Comparison of ENCODE assay signal across 10 cellular contexts in genomic region chr14:60720962-60721330, GRCh38. TPM values are rescaled to one million over a fixed set of nuclear protein-coding genes. Genes with fewer than 3 reads are reported as not detected.
DNase-seq lines count a peak whose midpoint lies in the region; ATAC-seq, FAIRE-seq and TF ChIP-seq lines count a peak whose summit lies in the region.
"Had no signal": no experiment of that assay in that cellular context is flagged by ENCODE, and none has a peak within 500 bp of the region (broad histone marks: within the 10 kb centered on the region; RNA-seq: fewer than 3 reads in every experiment).

No MANE protein-coding gene starts in this region.

- H3K27me3 Mint-ChIP-seq in activated naive CD4-positive, alpha-beta T cell treated with anti-CD3 and anti-CD28 coated beads, Interleukin-2, amount 50 U/mL, for 24 hours: peaks cover 39% of the 10 kb centered on the region
- H3K27me3 Mint-ChIP-seq in activated naive CD8-positive, alpha-beta T cell treated with anti-CD3 and anti-CD28 coated beads for 36 hours: peaks cover 63% of the 10 kb centered on the region
- no peaks in the 10 kb centered on the region for H3K27me3 Mint-ChIP-seq in type B pancreatic cell

- no peaks in the 10 kb centered on the region for H3K9me3 ChIP-seq in keratinocyte (ENCODE audit: control insufficient read depth, low read depth, low read length)
- H3K9me3 ChIP-seq in aorta (ENCODE audit: control insufficient read depth, low read length): no peaks in the 10 kb centered on the region

- no peaks in the 10 kb centered on the region for H3K27me3 ChIP-seq in keratinocyte (ENCODE audit: control insufficient read depth, extremely low read depth, insufficient read depth, low read length)
- H3K27me3 ChIP-seq in aorta (ENCODE audit: control insufficient read depth in 1 of 2, insufficient read depth in 2 of 2, low read length in 1 of 2): no peaks in the 10 kb centered on the region

- H3K4me1 Mint-ChIP-seq in activated naive CD4-positive, alpha-beta T cell treated with anti-CD3 and anti-CD28 coated beads, Interleukin-2, amount 50 U/mL, for 24 hours: peaks cover 18% of the 10 kb centered on the region
- H3K4me1 Mint-ChIP-seq in activated naive CD8-positive, alpha-beta T cell treated with anti-CD3 and anti-CD28 coated beads for 36 hours: peaks cover 15% of the 10 kb centered on the region
- peaks cover 23% of the 10 kb centered on the region for H3K4me1 Mint-ChIP-seq in type B pancreatic cell (ENCODE audit: unreplicated experiment)

- no peaks in the 10 kb centered on the region for H4K20me1 ChIP-seq in keratinocyte (ENCODE audit: control insufficient read depth, extremely low read depth, insufficient read depth, low read length)

- H3K36me3 Mint-ChIP-seq in activated naive CD4-positive, alpha-beta T cell treated with anti-CD3 and anti-CD28 coated beads, Interleukin-2, amount 50 U/mL, for 24 hours: no peaks in the 10 kb centered on the region
- H3K36me3 Mint-ChIP-seq in activated naive CD8-positive, alpha-beta T cell treated with anti-CD3 and anti-CD28 coated beads for 36 hours: no peaks in the 10 kb centered on the region
- H3K36me3 Mint-ChIP-seq in type B pancreatic cell: peaks cover 8% of the 10 kb centered on the region

- H3K27ac ChIP-seq in keratinocyte (ENCODE audit: control insufficient read depth, insufficient read depth, low read length) (no peak overlapping the region), aorta (ENCODE audit: low read depth in 1 of 2, low read length in 2 of 2) (no peak overlapping the region)

- H3K9ac ChIP-seq in keratinocyte (ENCODE audit: control insufficient read depth, extremely low read depth, insufficient read depth, low read length): no peak overlapping the region

- ATAC-seq in HG02938 (IDR thresholded peaks at IDR 0.05; ENCODE audit: unreplicated experiment) (no peak), aorta (ENCODE audit: low FRiP score) (no peak)

- H3K9me1 ChIP-seq in keratinocyte (ENCODE audit: control insufficient read depth, extremely low read depth, insufficient read depth, low read length): no peaks in the 10 kb centered on the region

- 53 to 59% methylated on average over 4 of the region's 4 CpGs for WGBS in aorta, 2 donors

- H3K9me3 Mint-ChIP-seq in activated naive CD4-positive, alpha-beta T cell treated with anti-CD3 and anti-CD28 coated beads, Interleukin-2, amount 50 U/mL, for 24 hours: no peaks in the 10 kb centered on the region
- H3K9me3 Mint-ChIP-seq in activated naive CD8-positive, alpha-beta T cell treated with anti-CD3 and anti-CD28 coated beads for 36 hours: no peaks in the 10 kb centered on the region
- H3K9me3 Mint-ChIP-seq in type B pancreatic cell: no peaks in the 10 kb centered on the region

- H3K4me3 ChIP-seq in keratinocyte (ENCODE audit: control insufficient read depth in 2 of 3, extremely low read depth in 1 of 3, insufficient read depth in 2 of 3, low read depth in 1 of 3, low read length in 3 of 3) (peak overlapping the region; percentile 41 to 97 (median 61)), aorta (ENCODE audit: low read length in 2 of 2) (no peak overlapping the region)

- no peak for DNase-seq in activated naive CD4-positive, alpha-beta T cell (lab: John Stamatoyannopoulos, UW)
- no peak for DNase-seq in activated naive CD8-positive, alpha-beta T cell treated with anti-CD3 and anti-CD28 coated beads for 36 hours
- DNase-seq in keratinocyte (ENCODE audit: low read depth, low spot score): no peak
- no peak for DNase-seq in type B pancreatic cell (ENCODE audit: extremely low spot score, unreplicated experiment)
- DNase-seq in NCI-H1092 (lab: John Stamatoyannopoulos, UW): no peak
- DNase-seq in aorta: no peak
- DNase-seq: Kasumi-1 had no signal

- dilution Hi-C loops in keratinocyte (cut with MboI; ENCODE audit: extremely low pct_ligation_motif_present, low sequenced_read_pairs): no loop called here

- peaks cover 21% of the 10 kb centered on the region for H3K79me2 ChIP-seq in keratinocyte (ENCODE audit: control insufficient read depth, insufficient read depth, low read length)

- H3K27ac Mint-ChIP-seq in activated naive CD4-positive, alpha-beta T cell treated with anti-CD3 and anti-CD28 coated beads, Interleukin-2, amount 50 U/mL, for 24 hours: no peak overlapping the region
- H3K27ac Mint-ChIP-seq in activated naive CD8-positive, alpha-beta T cell treated with anti-CD3 and anti-CD28 coated beads for 36 hours: no peak overlapping the region
- peak overlapping the region; percentile 82 for H3K27ac Mint-ChIP-seq in type B pancreatic cell

- H3K4me3 Mint-ChIP-seq in activated naive CD4-positive, alpha-beta T cell treated with anti-CD3 and anti-CD28 coated beads, Interleukin-2, amount 50 U/mL, for 24 hours: peak overlapping the region; percentile 66
- H3K4me3 Mint-ChIP-seq in activated naive CD8-positive, alpha-beta T cell treated with anti-CD3 and anti-CD28 coated beads for 36 hours: peak overlapping the region; percentile 73
- H3K4me3 Mint-ChIP-seq in type B pancreatic cell: peak overlapping the region; percentile 93

- intact Hi-C loops in aorta (cut with DNase I): loop anchor here (5.0 to 10.0 kb wide), 5 partner anchors 64 to 534 kb away; partner anchors contain the start of genes SLC38A6 (in 1 of the 2) and TRMT5 (in 1 of the 2)

- FAIRE-seq in keratinocyte (lab: Jason Lieb, UNC): no peak
- FAIRE-seq: TTC549 had no signal

- TF ChIP-seq CTCF in keratinocyte (optimal IDR thresholded peaks at IDR 0.05 in 1 of 3, IDR thresholded peaks at IDR 0.05 in 1 of 3, conservative IDR thresholded peaks at IDR 0.05 in 1 of 3; ENCODE audit: extremely low read depth in 1 of 3, insufficient read depth in 2 of 3, low read length in 3 of 3) (no peak), type B pancreatic cell (conservative IDR thresholded peaks at IDR 0.05) (no peak)

- H2AFZ ChIP-seq in keratinocyte (ENCODE audit: control insufficient read depth, low read length): no peak overlapping the region

- H3K36me3 ChIP-seq in keratinocyte (ENCODE audit: control insufficient read depth in 2 of 2, extremely low read depth in 1 of 2, insufficient read depth in 2 of 2, low read length in 2 of 2): peaks cover 1 to 11% of the 10 kb centered on the region in 2 experiments
- H3K36me3 ChIP-seq in aorta (ENCODE audit: control insufficient read depth in 1 of 2, insufficient read depth in 2 of 2, low read length in 1 of 2): no peaks in the 10 kb centered on the region

- H3K4me1 ChIP-seq in keratinocyte (ENCODE audit: control insufficient read depth, extremely low read depth, insufficient read depth, low read length) (peaks cover 4% of the 10 kb centered on the region), aorta (ENCODE audit: control insufficient read depth in 1 of 2, insufficient read depth in 2 of 2, low read length in 2 of 2) (no peaks in the 10 kb centered on the region)

- H3K4me2 ChIP-seq in keratinocyte (ENCODE audit: control insufficient read depth, extremely low read depth, insufficient read depth, low read depth, low read length): peak overlapping the region; percentile 92

RNA-seq across cellular contexts. Expression of gene SIX4, which starts 3.2 kb away (rescaled TPM):
- total RNA-seq in activated naive CD8-positive, alpha-beta T cell treated with anti-CD3 and anti-CD28 coated beads for 36 hours: under 1 TPM in 1 of 2 experiments, not detected in 1; 0.04 TPM
- polyA plus RNA-seq in keratinocyte: 2.5 to 4.5 TPM (median 4.0 TPM) in 3 replicates
- 0.80 TPM for polyA plus RNA-seq in keratinocyte (2011; ENCODE audit: low read depth)
- polyA plus RNA-seq in keratinocyte (2011; cell fraction: cytosol; rRNA removed): 1.6 and 2.5 TPM in 2 replicates
- polyA plus RNA-seq in keratinocyte (2011; cell fraction: nucleus; rRNA removed): 3.3 and 3.4 TPM in 2 replicates
- 1.1 and 3.0 TPM in 2 replicates for polyA plus RNA-seq in keratinocyte (2012; ENCODE audit: low replicate concordance)
- 4.7 to 8.3 TPM (median 5.8 TPM) in 3 replicates for polyA minus RNA-seq in keratinocyte
- polyA minus RNA-seq in keratinocyte (2011; cell fraction: cytosol; rRNA and poly(A)+ RNA removed): 3.8 TPM
- polyA minus RNA-seq in keratinocyte (2011; cell fraction: nucleus; rRNA and poly(A)+ RNA removed): 2.5 and 4.2 TPM in 2 replicates
- 18.2 and 26.0 TPM in 2 replicates for total RNA-seq in type B pancreatic cell (ENCODE audit: low replicate concordance)
- 1 to 10 TPM; 3.0 to 6.0 TPM for total RNA-seq in aorta
- polyA plus RNA-seq in aorta: under 1 TPM; 0.50 to 0.82 TPM

RNA-seq across cellular contexts. Expression of gene MNAT1, which starts 13.6 kb away (rescaled TPM):
- 10 to 100 TPM; 39.7 to 42.7 TPM for total RNA-seq in activated naive CD8-positive, alpha-beta T cell treated with anti-CD3 and anti-CD28 coated beads for 36 hours
- polyA plus RNA-seq in keratinocyte (52.1 to 79.5 TPM (median 63.9 TPM) in 3 replicates), aorta (10 to 100 TPM; 23.7 to 25.7 TPM)
- 123 TPM for polyA plus RNA-seq in keratinocyte (2011; ENCODE audit: low read depth)
- polyA plus RNA-seq in keratinocyte (2011; cell fraction: cytosol; rRNA removed): 56.5 and 109 TPM in 2 replicates
- polyA plus RNA-seq in keratinocyte (2011; cell fraction: nucleus; rRNA removed): 52.4 and 61.8 TPM in 2 replicates
- polyA plus RNA-seq in keratinocyte (2012; ENCODE audit: low replicate concordance): 39.6 and 52.1 TPM in 2 replicates
- polyA minus RNA-seq in keratinocyte: 18.1 to 50.0 TPM (median 23.2 TPM) in 3 replicates
- 41.1 TPM for polyA minus RNA-seq in keratinocyte (2011; cell fraction: cytosol; rRNA and poly(A)+ RNA removed)
- polyA minus RNA-seq in keratinocyte (2011; cell fraction: nucleus; rRNA and poly(A)+ RNA removed): 28.0 and 57.9 TPM in 2 replicates
- total RNA-seq in type B pancreatic cell (ENCODE audit: low replicate concordance) (24.9 and 32.7 TPM in 2 replicates), aorta (10 to 100 TPM; 38.2 to 41.1 TPM)

Comparison
In these comparisons a context has a peak if more than half of its experiments do, and no peak if none do; other contexts are left out.
1. H3K4me3 ChIP-seq: peak in keratinocyte (3 of 3); none in aorta (0 of 2).
2. Peak in every context shown above with its lines, with median percentiles within 50 percentile points of each other: H3K4me3 Mint-ChIP-seq.